ENCODE assay signal across 9 cellular contexts in the genomic region with DNA sequence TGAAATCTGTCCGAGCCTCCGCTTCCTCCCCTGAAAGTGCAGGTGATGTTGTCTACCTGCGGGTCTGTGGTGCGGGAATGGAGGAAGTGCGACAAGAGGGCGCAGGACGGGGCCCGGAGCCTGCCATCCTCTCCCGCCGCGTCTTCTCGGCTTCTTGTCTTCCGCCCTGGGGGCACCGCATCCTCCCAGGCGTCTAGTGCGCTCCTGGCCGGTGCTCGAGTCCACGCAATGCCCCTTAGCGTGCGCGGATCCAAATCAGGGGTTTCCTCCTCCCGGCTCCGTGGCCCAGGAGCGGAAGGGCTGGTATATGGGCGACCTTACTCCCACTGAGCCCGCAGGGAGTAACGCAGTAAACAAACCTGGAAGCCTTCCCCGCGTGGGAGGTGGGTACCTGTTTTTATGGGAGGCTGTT. TPM values are rescaled to one million over a fixed set of nuclear protein-coding genes. Genes with fewer than 3 reads are reported as not detected.
DNase-seq lines count a peak whose midpoint lies in the region; ATAC-seq, FAIRE-seq and TF ChIP-seq lines count a peak whose summit lies in the region.
"Had no signal": no experiment of that assay in that cellular context is flagged by ENCODE, and none has a peak within 500 bp of the region (broad histone marks: within the 10 kb centered on the region; RNA-seq: fewer than 3 reads in every experiment).

No MANE protein-coding gene starts in this region.

- CTCF ChIA-PET in K562 (lab: Yijun Ruan, JAX; ENCODE audit: low intra/inter-chr PET ratio) = no interaction called here

- H3K27ac ChIP-seq in SJSA1 (no peak overlapping the region), K562 (ENCODE audit: extremely low read depth, low read depth, low read length) (peak overlapping the region; percentile 70)

- POLR2A ChIA-PET in K562 (lab: Yijun Ruan, JAX) = no interaction called here

- DNase-seq in GM06990 (ENCODE audit: extremely low read depth, insufficient read length) = no peak
- DNase-seq in SJSA1 (ENCODE audit: low read depth in 1 of 2, low spot score in 2 of 2) = no peak
- peak in 2 of 4 experiments; percentile 20 to 28 for DNase-seq in K562 (ENCODE audit: extremely low read depth in 1 of 4, low spot score in 3 of 4)
- DNase-seq in kidney glomerular epithelial cell (lab: John Stamatoyannopoulos, UW) = peak; percentile 14
- peak; percentile 16 to 21 for DNase-seq in stimulated activated CD4-positive, alpha-beta T cell treated with anti-CD3 and anti-CD28 coated beads, Interleukin-4, amount 100 ng/mL, for 48 hours (ENCODE audit: low read depth in 2 of 2)
- no peak for DNase-seq in 8988T

- TF ChIP-seq POLR2A in K562 (conservative IDR thresholded peaks at IDR 0.05) = no peak

- H3K9ac ChIP-seq in K562 (ENCODE audit: insufficient read depth in 1 of 2, low read depth in 2 of 2, low read length in 2 of 2) = peak overlapping the region; percentile 77 to 91

- H3K4me2 ChIP-seq in K562 (ENCODE audit: insufficient read depth, low read length) = peak overlapping the region; percentile 87

- no peaks in the 10 kb centered on the region for H4K20me1 ChIP-seq in K562 (replicated peaks; ENCODE audit: control insufficient read depth, insufficient read depth, low read length)

- in situ Hi-C loops in K562 (cut with MboI) = no loop called here

- peaks cover 2% of the 10 kb centered on the region; the same call in 1 of the 2 replicates for H3K9me3 ChIP-seq in SJSA1 (replicated peaks)
- no peaks in the 10 kb centered on the region for H3K9me3 ChIP-seq in K562 (replicated peaks; ENCODE audit: control insufficient read depth, insufficient read depth, low read depth, low read length)

- no peak for TF ChIP-seq RAD21 in K562 (CRISPR knock-in tag; conservative IDR thresholded peaks at IDR 0.05 in 1 of 2, IDR thresholded peaks at IDR 0.05 in 1 of 2)

- H3K9me1 ChIP-seq in K562 (ENCODE audit: control insufficient read depth, insufficient read depth, low read length) = no peaks in the 10 kb centered on the region

- intact Hi-C loops in K562 (cut with micrococcal nuclease) = no loop called here

- peak overlapping the region; percentile 97 for H2AFZ ChIP-seq in K562 (ENCODE audit: low read depth, low read length)

- no peaks in the 10 kb centered on the region for H3K27me3 ChIP-seq in GM06990 (replicated peaks; ENCODE audit: control insufficient read depth, insufficient read depth, low read length)
- no peaks in the 10 kb centered on the region for H3K27me3 ChIP-seq in SJSA1 (replicated peaks)
- H3K27me3 ChIP-seq in K562 (ENCODE audit: control insufficient read depth in 2 of 2, insufficient read depth in 2 of 2, low read length in 2 of 2) = no peaks in the 10 kb centered on the region

- peaks cover 9% of the 10 kb centered on the region for H3K4me1 ChIP-seq in SJSA1 (replicated peaks)
- peaks cover 15 to 19% of the 10 kb centered on the region in 2 experiments; a peak in 4 of 5 replicates for H3K4me1 ChIP-seq in K562 (replicated peaks in 1 of 2; ENCODE audit: control insufficient read depth in 2 of 2, insufficient read depth in 2 of 2, low read length in 2 of 2)

- FAIRE-seq in K562 (lab: Jason Lieb, UNC) = no peak
- FAIRE-seq: TTC549 had no signal

- H3K4me3 ChIP-seq in GM06990 (replicated peaks; ENCODE audit: low read depth, low read length) = peak overlapping the region; percentile 94
- peak overlapping the region; percentile 64 for H3K4me3 ChIP-seq in SJSA1
- H3K4me3 ChIP-seq in K562 = peak overlapping the region; percentile 90

- no peak for TF ChIP-seq EP300 in K562 (IDR thresholded peaks at IDR 0.05; ENCODE audit: low read length)

- 0% methylated on average over 23 of the region's 30 CpGs for WGBS in K562 (ENCODE audit: insufficient coverage, low coverage, missing lambda C conversion rate)

- no TSS peak for BruUV-seq in K562 (replicated peaks; lab: Mats Ljungman, UMichigan)

- TF ChIP-seq CTCF in GM06990 (IDR thresholded peaks at IDR 0.05; ENCODE audit: insufficient read depth, low read length, poor library complexity, severe bottlenecking) = no peak
- no peak for TF ChIP-seq CTCF in K562 (IDR thresholded peaks at IDR 0.05 in 2 of 3, conservative IDR thresholded peaks at IDR 0.05 in 1 of 3; ENCODE audit: insufficient read depth in 2 of 3, low read depth in 1 of 3, low read length in 3 of 3)

- ATAC-seq in HG02840 (IDR thresholded peaks at IDR 0.05; ENCODE audit: low FRiP score, unreplicated experiment) = peak; percentile 17
- peak; percentile 49 for ATAC-seq in K562
- ATAC-seq in HG03039 (IDR thresholded peaks at IDR 0.05; ENCODE audit: unreplicated experiment) = no peak

- peaks cover 18% of the 10 kb centered on the region for H3K79me2 ChIP-seq in K562 (ENCODE audit: control insufficient read depth, insufficient read depth, low read length)

- peaks cover 2% of the 10 kb centered on the region for H3K36me3 ChIP-seq in GM06990 (ENCODE audit: control insufficient read depth, insufficient read depth, low read length)
- H3K36me3 ChIP-seq in SJSA1 = peaks cover 8% of the 10 kb centered on the region; the same call in 1 of the 2 replicates
- H3K36me3 ChIP-seq in K562 (ENCODE audit: control insufficient read depth, insufficient read depth, low read length) = peaks cover 7% of the 10 kb centered on the region; the same call in 2 of the 3 replicates

TF ChIP-seq in K562, 482 proteins besides CTCF, POLR2A, EP300 and RAD21 (continues in another document):
- TF ChIP-seq GTF2F1 (IDR thresholded peaks at IDR 0.05; ENCODE audit: low read depth, low read length) (no peak), HDGF (IDR thresholded peaks at IDR 0.05) (no peak), EZH2 (IDR thresholded peaks at IDR 0.05; ENCODE audit: borderline replicate concordance, low read depth, low read length) (no peak), ASH1L (IDR thresholded peaks at IDR 0.05; ENCODE audit: borderline replicate concordance, low read depth, partially characterized antibody) (no peak), NR3C1 (CRISPR knock-in tag; IDR thresholded peaks at IDR 0.05) (no peak), PTBP1 (IDR thresholded peaks at IDR 0.05; ENCODE audit: low read depth, low read length) (no peak), MEF2D (tag; conservative IDR thresholded peaks at IDR 0.05; ENCODE audit: low read depth) (no peak), USF2 (CRISPR knock-in tag; IDR thresholded peaks at IDR 0.05) (0 out of 2 replicates have a peak, but pooled peaks have one; percentile 1)
- TF ChIP-seq, protein P1, sequence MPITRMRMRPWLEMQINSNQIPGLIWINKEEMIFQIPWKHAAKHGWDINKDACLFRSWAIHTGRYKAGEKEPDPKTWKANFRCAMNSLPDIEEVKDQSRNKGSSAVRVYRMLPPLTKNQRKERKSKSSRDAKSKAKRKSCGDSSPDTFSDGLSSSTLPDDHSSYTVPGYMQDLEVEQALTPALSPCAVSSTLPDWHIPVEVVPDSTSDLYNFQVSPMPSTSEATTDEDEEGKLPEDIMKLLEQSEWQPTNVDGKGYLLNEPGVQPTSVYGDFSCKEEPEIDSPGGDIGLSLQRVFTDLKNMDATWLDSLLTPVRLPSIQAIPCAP (CRISPR knock-in tag; IDR thresholded peaks at IDR 0.05; ENCODE audit: borderline replicate concordance) = no peak

RNA-seq across cellular contexts. Expression of gene SFI1, which starts 0.4 kb away (rescaled TPM):
- total RNA-seq in SJSA1 (2014; rRNA removed; shearing (Covaris generic)) = 8.5 and 11.0 TPM in 2 replicates
- 245 and 354 TPM in 2 replicates for total RNA-seq in K562 (2011; cell fraction: chromatin; rRNA removed; ENCODE audit: low replicate concordance)
- 166 and 190 TPM in 2 replicates for total RNA-seq in K562 (2011; cell fraction: nucleolus; rRNA removed)
- 184 and 220 TPM in 2 replicates for total RNA-seq in K562 (2011; cell fraction: nucleoplasm; rRNA removed)
- 14.1 and 21.3 TPM in 2 replicates for total RNA-seq in K562 (2014; rRNA removed)
- 8.2 and 10.5 TPM in 2 replicates for total RNA-seq in K562 (2014; rRNA removed; fragmentation: Illumina TruSeq; extraction: Trizol)
- 8.8 and 10.4 TPM in 2 replicates for total RNA-seq in K562 (2015; rRNA removed; fragmentation: Illumina TruSeq; extraction: Trizol)
- total RNA-seq in K562 (2021) = 24.0 and 24.2 TPM in 2 replicates
- 15.0 and 18.7 TPM in 2 replicates for polyA plus RNA-seq in K562 (2011; rRNA removed)
- polyA plus RNA-seq in K562 (2011; cell fraction: cytosol; rRNA removed) = 8.8 TPM in 2 replicates
- polyA plus RNA-seq in K562 (2011; cell fraction: nucleus; rRNA removed) = 119 and 144 TPM in 2 replicates
- 14.6 and 28.2 TPM in 2 replicates for polyA plus RNA-seq in K562 (2012)
- 11.8 and 16.0 TPM in 2 replicates for polyA plus RNA-seq in K562 (2014; fragmentation: Illumina TruSeq; extraction: Trizol)
- polyA plus RNA-seq in K562 (2014; fragmentation: Nextera tagmentation; extraction: Ambion mirVana) = 1 to 10 TPM; 3.0 to 4.3 TPM
- polyA plus RNA-seq in K562 (2014; rRNA removed) = 23.1 and 25.6 TPM in 2 replicates
- polyA minus RNA-seq in K562 (2011; rRNA and poly(A)+ RNA removed) = 31.3 and 39.8 TPM in 2 replicates
- 13.7 and 14.1 TPM in 2 replicates for polyA minus RNA-seq in K562 (2011; cell fraction: cytosol; rRNA and poly(A)+ RNA removed)
- polyA minus RNA-seq in K562 (2011; cell fraction: nucleus; rRNA and poly(A)+ RNA removed) = 46.7 and 73.1 TPM in 2 replicates

RNA-seq across cellular contexts. Expression of gene EIF4ENIF1, which starts 7.1 kb away (rescaled TPM):
- 6.1 and 14.8 TPM in 2 replicates for total RNA-seq in SJSA1 (2014; rRNA removed; shearing (Covaris generic))
- 33.5 and 38.4 TPM in 2 replicates for total RNA-seq in K562 (2011; cell fraction: chromatin; rRNA removed; ENCODE audit: low replicate concordance)
- total RNA-seq in K562 (2011; cell fraction: nucleolus; rRNA removed) = 22.0 and 24.6 TPM in 2 replicates
- 22.9 and 24.7 TPM in 2 replicates for total RNA-seq in K562 (2011; cell fraction: nucleoplasm; rRNA removed)
- total RNA-seq in K562 (2014; rRNA removed) (8.1 and 11.7 TPM in 2 replicates), K562 (2014; rRNA removed; fragmentation: Illumina TruSeq; extraction: Trizol) (11.3 and 11.7 TPM in 2 replicates), K562 (2015; rRNA removed; fragmentation: Illumina TruSeq; extraction: Trizol) (16.0 and 17.1 TPM in 2 replicates), K562 (2021) (15.9 and 17.5 TPM in 2 replicates)
- polyA plus RNA-seq in K562 (2011; rRNA removed) (15.5 and 15.8 TPM in 2 replicates), K562 (2014; fragmentation: Illumina TruSeq; extraction: Trizol) (15.6 and 24.9 TPM in 2 replicates), K562 (2014; fragmentation: Nextera tagmentation; extraction: Ambion mirVana) (1 to 10 TPM; 2.5 to 4.1 TPM), K562 (2014; rRNA removed) (16.6 and 22.4 TPM in 2 replicates)
- 11.5 and 12.9 TPM in 2 replicates for polyA plus RNA-seq in K562 (2011; cell fraction: cytosol; rRNA removed)
- 21.7 and 29.2 TPM in 2 replicates for polyA plus RNA-seq in K562 (2011; cell fraction: nucleus; rRNA removed)
- 13.3 and 17.4 TPM in 2 replicates for polyA plus RNA-seq in K562 (2012)
- polyA minus RNA-seq in K562 (2011; rRNA and poly(A)+ RNA removed) = 16.8 and 20.4 TPM in 2 replicates
- 9.7 and 12.4 TPM in 2 replicates for polyA minus RNA-seq in K562 (2011; cell fraction: cytosol; rRNA and poly(A)+ RNA removed)
- 7.7 and 14.7 TPM in 2 replicates for polyA minus RNA-seq in K562 (2011; cell fraction: nucleus; rRNA and poly(A)+ RNA removed)

Comparison
In these comparisons a context has a peak if more than half of its experiments do, and no peak if none do; other contexts are left out.
1. DNase-seq: peak in kidney glomerular epithelial cell (single experiment) and stimulated activated CD4-positive, alpha-beta T cell treated with anti-CD3 and anti-CD28 coated beads, Interleukin-4, amount 100 ng/mL, for 48 hours (2 of 2); none in GM06990 (single experiment), SJSA1 (0 of 2) and 8988T (single experiment).
2. Peak in every context shown above with its lines, with median percentiles within 50 percentile points of each other: H3K4me3 ChIP-seq.